Comparison of ENCODE assay signal across 8 cellular contexts in the genomic region with DNA sequence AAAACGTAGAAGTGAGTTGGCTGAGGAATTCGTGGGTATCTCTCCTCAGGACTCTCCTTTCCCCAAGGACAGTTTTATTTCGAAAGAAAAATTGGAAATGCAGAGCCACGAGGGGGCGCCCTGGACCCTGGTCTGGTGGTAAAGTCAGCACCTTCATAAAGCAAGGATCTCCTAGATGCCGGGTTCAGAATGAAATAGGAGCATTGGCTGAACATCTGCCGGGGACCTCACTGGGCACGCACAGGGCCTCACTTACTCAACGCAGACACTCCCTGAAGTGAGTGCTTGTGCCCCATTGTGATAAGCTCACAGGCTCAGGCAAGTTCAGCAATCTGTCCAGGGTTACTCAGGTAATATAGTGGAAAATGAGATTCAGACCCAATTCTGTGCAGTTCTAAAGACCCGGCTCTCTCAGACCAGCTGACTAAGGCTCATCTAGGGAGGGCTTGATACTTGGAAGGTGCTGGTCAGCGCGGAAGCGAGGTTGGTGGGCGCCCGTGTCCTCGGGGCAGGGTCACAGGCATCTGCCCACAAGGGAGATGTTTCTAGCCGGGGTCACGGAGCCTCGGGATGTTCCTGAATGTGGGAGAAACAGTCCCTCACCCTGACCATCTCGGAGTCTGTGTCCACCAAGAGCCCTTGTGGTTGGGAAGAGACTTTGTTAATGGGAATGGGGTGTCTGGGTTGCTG. TPM values are rescaled to one million over a fixed set of nuclear protein-coding genes. Genes with fewer than 3 reads are reported as not detected.
DNase-seq lines count a peak whose midpoint lies in the region; ATAC-seq and TF ChIP-seq lines count a peak whose summit lies in the region.

No MANE protein-coding gene starts in this region.

- H3K36me3 ChIP-seq in DOHH2 (ENCODE audit: control insufficient read depth, low read length) (no peaks in the 10 kb centered on the region), KMS-11 (ENCODE audit: insufficient read depth) (no peaks in the 10 kb centered on the region), PC-9 (ENCODE audit: low read depth) (no peaks in the 10 kb centered on the region), heart right ventricle (no peaks in the 10 kb centered on the region), sigmoid colon (no peaks in the 10 kb centered on the region)

- H3K4me2 ChIP-seq in DOHH2 (ENCODE audit: low read length) (no peak overlapping the region), KMS-11 (peak overlapping the region; percentile 10; the same call in 1 of the 2 replicates), PC-9 (no peak overlapping the region)

- H3K27ac ChIP-seq in DOHH2 (ENCODE audit: low read depth, low read length): no peak overlapping the region
- H3K27ac ChIP-seq in KMS-11: peak overlapping the region; percentile 1; the same call in 1 of the 2 replicates
- H3K27ac ChIP-seq in PC-9: no peak overlapping the region
- no peak overlapping the region for H3K27ac ChIP-seq in heart right ventricle
- H3K27ac ChIP-seq in sigmoid colon: no peak overlapping the region

- peak; percentile 88 for TF ChIP-seq CTCF in DOHH2 (IDR thresholded peaks at IDR 0.05; ENCODE audit: low read depth, low read length, poor library complexity, severe bottlenecking)
- peak; percentile 100 for TF ChIP-seq CTCF in KMS-11 (conservative IDR thresholded peaks at IDR 0.05; ENCODE audit: low read depth, low read length)
- TF ChIP-seq CTCF in PC-9 (conservative IDR thresholded peaks at IDR 0.05): peak; percentile 79
- peak; percentile 13 to 74 (median 60) for TF ChIP-seq CTCF in heart right ventricle (IDR thresholded peaks at IDR 0.05)
- peak in 3 of 4 experiments; percentile 28 to 53 (median 42) for TF ChIP-seq CTCF in sigmoid colon (IDR thresholded peaks at IDR 0.05)

- H2AFZ ChIP-seq in KMS-11 (ENCODE audit: low read depth): peak overlapping the region; percentile 45; the same call in 1 of the 2 replicates
- H2AFZ ChIP-seq in PC-9: no peak overlapping the region

- DNase-seq in PC-9 (peak in 1 of 2 experiments; percentile 56), heart right ventricle (peak; percentile 17 to 48), sigmoid colon (no peak)
- peak; percentile 15 for DNase-seq in activated T-helper 9 cell treated with anti-CD3 and anti-CD28 coated beads, Interleukin-2, amount 50 U/mL, for 16 hours (ENCODE audit: low read depth)

- H3K4me3 ChIP-seq in DOHH2 (ENCODE audit: low read length): no peak overlapping the region
- no peak overlapping the region for H3K4me3 ChIP-seq in KMS-11 (IDR thresholded peaks at IDR 0.05; ENCODE audit: insufficient read depth, low read depth, low read length)
- no peak overlapping the region for H3K4me3 ChIP-seq in PC-9
- H3K4me3 ChIP-seq in heart right ventricle: no peak overlapping the region
- no peak overlapping the region for H3K4me3 ChIP-seq in sigmoid colon

- H3K9me2 ChIP-seq in DOHH2 (replicated peaks; ENCODE audit: control insufficient read depth, low read length) (no peaks in the 10 kb centered on the region), PC-9 (ENCODE audit: insufficient read depth) (no peaks in the 10 kb centered on the region)

- H3F3A ChIP-seq in DOHH2 (ENCODE audit: control insufficient read depth, insufficient read depth) (no peaks in the 10 kb centered on the region), PC-9 (ENCODE audit: insufficient read depth, low read depth) (no peaks in the 10 kb centered on the region)

- peaks cover 7% of the 10 kb centered on the region; the same call in 1 of the 2 replicates for H3K27me3 ChIP-seq in DOHH2 (ENCODE audit: control insufficient read depth, low read length)
- H3K27me3 ChIP-seq in KMS-11 (ENCODE audit: insufficient read depth, low read depth): no peaks in the 10 kb centered on the region
- peaks cover 68% of the 10 kb centered on the region for H3K27me3 ChIP-seq in PC-9 (ENCODE audit: insufficient read depth, low read depth)
- peaks cover 8 to 74% (median 57%) of the 10 kb centered on the region in 7 donors for H3K27me3 ChIP-seq in heart right ventricle
- H3K27me3 ChIP-seq in sigmoid colon: peaks cover 0 to 15% (median 0%) of the 10 kb centered on the region in 3 donors

- CTCF ChIA-PET in PC-9 (lab: Charles Lee): no interaction called here

- H3K9me3 ChIP-seq in DOHH2 (ENCODE audit: control insufficient read depth, insufficient read depth, low read length) (no peaks in the 10 kb centered on the region), PC-9 (ENCODE audit: insufficient read depth, low read depth) (no peaks in the 10 kb centered on the region), heart right ventricle (no peaks in the 10 kb centered on the region), sigmoid colon (no peaks in the 10 kb centered on the region)

- H3K9ac ChIP-seq in KMS-11: no peak overlapping the region

- no peak for TF ChIP-seq EP300 in sigmoid colon (IDR thresholded peaks at IDR 0.05)

- H3K79me2 ChIP-seq in DOHH2 (ENCODE audit: control insufficient read depth, low read length) (no peaks in the 10 kb centered on the region), KMS-11 (ENCODE audit: insufficient read depth, low read depth) (no peaks in the 10 kb centered on the region), PC-9 (ENCODE audit: low read depth) (no peaks in the 10 kb centered on the region)

- H3K4me1 ChIP-seq in DOHH2 (ENCODE audit: control insufficient read depth, low read length): no peaks in the 10 kb centered on the region
- peaks cover 30% of the 10 kb centered on the region for H3K4me1 ChIP-seq in KMS-11 (ENCODE audit: low read depth, poor library complexity, severe bottlenecking)
- no peaks in the 10 kb centered on the region for H3K4me1 ChIP-seq in PC-9 (replicated peaks; ENCODE audit: insufficient read depth)
- peaks cover 0 to 6% (median 0%) of the 10 kb centered on the region in 9 donors for H3K4me1 ChIP-seq in heart right ventricle
- no peaks in the 10 kb centered on the region for H3K4me1 ChIP-seq in sigmoid colon

- POLR2A ChIA-PET in PC-9 (lab: Charles Lee; ENCODE audit: unreplicated experiment): no interaction called here

- no TSS peak for BruUV-seq in PC-9 (replicated peaks; lab: Mats Ljungman, UMichigan)

- no peak for TF ChIP-seq POLR2A in sigmoid colon (IDR thresholded peaks at IDR 0.05)

- ATAC-seq in heart right ventricle (no peak), GM21526 (IDR thresholded peaks at IDR 0.05; ENCODE audit: low FRiP score, unreplicated experiment) (no peak), HG03196 (IDR thresholded peaks at IDR 0.05; ENCODE audit: unreplicated experiment) (no peak)

- 40 to 46% methylated on average over 20 of the region's 20 CpGs for WGBS in heart right ventricle, 2 donors
- 46 to 48% methylated on average over 20 of the region's 20 CpGs for WGBS in sigmoid colon, 2 donors

- intact Hi-C loops in PC-9 (cut with micrococcal nuclease; ENCODE audit: unreplicated experiment): loop anchor here (1.0 to 10.0 kb wide), 3 partner anchors 171 to 928 kb away; no protein-coding TSS in a partner anchor
- intact Hi-C loops in heart right ventricle (cut with DNase I): loop anchor here in 4 of 10 donors (2.0 to 10.0 kb wide), 3 partner anchors 171 to 295 kb away; no protein-coding TSS in a partner anchor
- intact Hi-C loops in sigmoid colon (cut with DNase I): loop anchor here (1.0 kb wide), 1 partner anchor 296 kb away; no protein-coding TSS in a partner anchor

- H4K20me1 ChIP-seq in DOHH2 (ENCODE audit: control insufficient read depth, insufficient read depth, low read depth, low read length) (no peaks in the 10 kb centered on the region), KMS-11 (ENCODE audit: insufficient read depth) (no peaks in the 10 kb centered on the region), PC-9 (ENCODE audit: insufficient read depth) (no peaks in the 10 kb centered on the region)

RNA-seq across cellular contexts. Expression of a gene that starts 55.7 kb away (rescaled TPM):
- total RNA-seq in PC-9 (2021): 22.1 and 26.2 TPM in 2 replicates
- 10 to 100 TPM; 15.5 to 27.5 (median 21.4) TPM for total RNA-seq in heart right ventricle
- 1 to 10 TPM; 3.7 to 4.2 TPM for polyA plus RNA-seq in heart right ventricle
- 10 to 100 TPM; 14.1 to 20.2 (median 17.6) TPM for total RNA-seq in sigmoid colon
- polyA plus RNA-seq in sigmoid colon: 10 to 100 TPM in 1 of 3 donors, 1 to 10 TPM in 2; 6.6 to 12.4 (median 9.0) TPM

Comparison
In these comparisons a context has a peak if more than half of its experiments do, and no peak if none do; other contexts are left out.
1. CTCF ChIP-seq: peak in every context shown above with its lines; median percentile 100 in KMS-11; 88 in DOHH2; 79 in PC-9; 60 in heart right ventricle; 42 in sigmoid colon.